ENCODE assay signal across 8 cellular contexts in the genomic region with DNA sequence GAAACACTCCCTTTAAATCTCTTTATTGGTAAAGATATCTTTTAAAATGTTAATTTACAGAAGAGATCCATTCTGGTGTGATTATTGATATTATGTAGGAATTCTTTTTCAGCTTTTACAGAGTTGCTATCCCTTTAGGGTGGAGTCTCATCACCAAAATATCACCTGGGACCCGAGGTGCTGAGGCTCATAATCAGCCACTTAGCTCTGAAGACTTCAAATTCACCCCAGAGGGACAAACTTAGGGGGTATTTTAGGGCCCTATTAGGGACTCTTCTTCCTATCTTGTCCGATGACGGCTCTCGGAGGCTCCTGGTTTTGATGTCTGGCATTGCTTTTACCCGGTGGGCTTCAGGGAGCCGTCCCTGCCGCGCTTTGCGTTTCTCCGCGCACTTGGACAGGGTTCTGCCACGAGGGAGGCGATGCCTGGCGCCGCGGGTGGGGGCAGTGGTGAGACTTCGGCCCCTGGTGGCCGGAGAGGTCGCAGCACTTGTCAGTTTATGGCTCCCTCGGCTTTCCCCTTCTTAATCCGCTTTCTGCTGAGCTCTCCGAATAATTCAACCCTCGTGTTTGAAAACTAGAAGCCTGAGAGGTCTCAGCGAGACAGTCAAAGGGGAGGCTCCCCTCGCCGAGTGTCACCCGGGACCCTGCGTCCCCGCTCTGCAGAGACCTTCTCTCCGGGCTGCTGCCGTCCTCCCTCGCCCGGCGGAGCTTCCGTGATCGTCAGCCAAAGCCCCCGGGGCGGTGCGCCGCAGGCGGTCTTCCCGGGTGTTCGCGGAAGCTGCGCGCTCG. TPM values are rescaled to one million over a fixed set of nuclear protein-coding genes. Genes with fewer than 3 reads are reported as not detected.
A peak's percentile ranks its signal among the peaks of the same experiment; 100 is the strongest.
DNase-seq lines count a peak whose midpoint lies in the region; ATAC-seq lines count a peak whose summit lies in the region.

No MANE protein-coding gene starts in this region.

- H2BK15ac ChIP-seq in mesendoderm (replicated peaks; ENCODE audit: low read depth): no peak overlapping the region

- no peaks in the 10 kb centered on the region for H3K9me3 ChIP-seq in effector memory CD4-positive, alpha-beta T cell (ENCODE audit: control insufficient read depth, low read length)

- H3K79me1 ChIP-seq in mesendoderm (ENCODE audit: low read length): no peaks in the 10 kb centered on the region

- peaks cover 6% of the 10 kb centered on the region for H3K4me1 Mint-ChIP-seq in activated CD8-positive, alpha-beta T cell treated with anti-CD3 and anti-CD28 coated beads, Interleukin-2, amount 10 ng/mL, durations not matched to agents 7 days and 5 days (ENCODE audit: low read depth)

- H3K56ac ChIP-seq in mesendoderm (ENCODE audit: low read length): peak overlapping the region; percentile 76

- no peaks in the 10 kb centered on the region for H3K79me2 ChIP-seq in mesendoderm (ENCODE audit: control insufficient read depth, insufficient read depth, low read length)

- DNase-seq in NK-92 treated with Interleukin-12 subunit alpha and Interleukin-12 subunit beta, amount 100 ng/mL, for 24 hours (lab: John Stamatoyannopoulos, UW): peak; percentile 67
- DNase-seq in NK-92 (lab: John Stamatoyannopoulos, UW; ENCODE audit: unreplicated experiment) (no peak), NCI-H2227 treated with DMSO at 0.1 percent for 48 hours (lab: John Stamatoyannopoulos, UW) (peak; percentile 3), mesendoderm (peak; percentile 90)
- peak; percentile 78 for DNase-seq in activated CD8-positive, alpha-beta T cell treated with anti-CD3 and anti-CD28 coated beads, Interleukin-2, amount 10 ng/mL, durations not matched to agents 7 days and 5 days
- peak; percentile 11 to 22 (median 17) for DNase-seq in effector memory CD4-positive, alpha-beta T cell
- peak; percentile 32 for DNase-seq in stimulated activated CD8-positive, alpha-beta memory T cell treated with anti-CD3 and anti-CD28 coated beads, Interleukin-12 subunit alpha, Interleukin-12 subunit beta, amount 100 ng/mL, for 24 hours (ENCODE audit: extremely low read depth)

- H3K4me2 ChIP-seq in mesendoderm (ENCODE audit: low read length): peak overlapping the region; percentile 69

- H3K23ac ChIP-seq in mesendoderm (ENCODE audit: low read length): no peak overlapping the region

- no peak overlapping the region for H3K4ac ChIP-seq in mesendoderm (ENCODE audit: low read depth, low read length)

- no peak overlapping the region for H4K8ac ChIP-seq in mesendoderm (ENCODE audit: low read depth, low read length)

- no peak overlapping the region for H4K5ac ChIP-seq in mesendoderm (ENCODE audit: low read length)

- no peak overlapping the region for H2BK120ac ChIP-seq in mesendoderm (ENCODE audit: low read depth, low read length)

- peak overlapping the region; percentile 69 for H3K27ac Mint-ChIP-seq in activated CD8-positive, alpha-beta T cell treated with anti-CD3 and anti-CD28 coated beads, Interleukin-2, amount 10 ng/mL, durations not matched to agents 7 days and 5 days

- peak overlapping the region; percentile 40 for H3K27ac ChIP-seq in effector memory CD4-positive, alpha-beta T cell (ENCODE audit: insufficient read depth, low read length, poor library complexity, severe bottlenecking)
- H3K27ac ChIP-seq in mesendoderm (ENCODE audit: low read depth, low read length): no peak overlapping the region

- POLR2A ChIA-PET in activated CD8-positive, alpha-beta T cell treated with anti-CD3 and anti-CD28 coated beads, Interleukin-2, amount 10 ng/mL, durations not matched to agents 7 days and 5 days (lab: Charles Lee): interaction anchor here (0.8 to 1.6 kb wide), 5 partner anchors 10 to 247 kb away, joined by 3 to 4 read pairs (median 3); a partner anchor contains a TSS

- peak overlapping the region; percentile 46 for H3K18ac ChIP-seq in mesendoderm (ENCODE audit: low read length)

- peak overlapping the region; percentile 70 for H3K4me3 ChIP-seq in effector memory CD4-positive, alpha-beta T cell (ENCODE audit: insufficient read depth, low read depth, low read length, poor library complexity, severe bottlenecking)
- peak overlapping the region; percentile 30 for H3K4me3 ChIP-seq in mesendoderm (ENCODE audit: low read length)

- H3K36me3 ChIP-seq in effector memory CD4-positive, alpha-beta T cell (ENCODE audit: control insufficient read depth, insufficient read depth, low read length): no peaks in the 10 kb centered on the region
- H3K36me3 ChIP-seq in mesendoderm (ENCODE audit: control insufficient read depth, insufficient read depth, low read length): no peaks in the 10 kb centered on the region

- H3K36me3 Mint-ChIP-seq in activated CD8-positive, alpha-beta T cell treated with anti-CD3 and anti-CD28 coated beads, Interleukin-2, amount 10 ng/mL, durations not matched to agents 7 days and 5 days (ENCODE audit: low read depth): no peaks in the 10 kb centered on the region

- WGBS in mesendoderm (ENCODE audit: extremely low coverage, insufficient coverage, low lambda C conversion rate): no CpG with 5 or more reads among the region's 47 CpGs

- no peaks in the 10 kb centered on the region for H3K4me1 ChIP-seq in effector memory CD4-positive, alpha-beta T cell (ENCODE audit: control insufficient read depth, insufficient read depth, low read length, poor library complexity, severe bottlenecking)
- H3K4me1 ChIP-seq in mesendoderm (ENCODE audit: control insufficient read depth, low read depth, low read length): peaks cover 1% of the 10 kb centered on the region

- peak; percentile 99 for ATAC-seq in HG02798 (IDR thresholded peaks at IDR 0.05; ENCODE audit: poor library complexity, unreplicated experiment)
- peak; percentile 98 for ATAC-seq in activated CD8-positive, alpha-beta T cell treated with anti-CD3 and anti-CD28 coated beads, Interleukin-2, amount 10 ng/mL, durations not matched to agents 7 days and 5 days

- peak overlapping the region; percentile 65 for H3K9ac ChIP-seq in mesendoderm (ENCODE audit: low read length)

- CTCF ChIA-PET in activated CD8-positive, alpha-beta T cell treated with anti-CD3 and anti-CD28 coated beads, Interleukin-2, amount 10 ng/mL, durations not matched to agents 7 days and 5 days (lab: Charles Lee): interaction anchor here (0.6 to 5.3 kb wide), 51 partner anchors 8 to 575 kb away, joined by 3 to 42 read pairs (median 4); a partner anchor contains a TSS

- H3K27me3 ChIP-seq in effector memory CD4-positive, alpha-beta T cell (replicated peaks; ENCODE audit: control insufficient read depth, insufficient read depth, low read length, poor library complexity, severe bottlenecking): no peaks in the 10 kb centered on the region
- peaks cover 2% of the 10 kb centered on the region for H3K27me3 ChIP-seq in mesendoderm (ENCODE audit: insufficient read depth, low read length, poor library complexity)

- no peak overlapping the region for H2AK5ac ChIP-seq in mesendoderm (ENCODE audit: low read length)

- no peak overlapping the region for H2BK5ac ChIP-seq in mesendoderm (ENCODE audit: low read length)

- peak overlapping the region; percentile 81 for H3K4me3 Mint-ChIP-seq in activated CD8-positive, alpha-beta T cell treated with anti-CD3 and anti-CD28 coated beads, Interleukin-2, amount 10 ng/mL, durations not matched to agents 7 days and 5 days

- H3K9me3 Mint-ChIP-seq in activated CD8-positive, alpha-beta T cell treated with anti-CD3 and anti-CD28 coated beads, Interleukin-2, amount 10 ng/mL, durations not matched to agents 7 days and 5 days (ENCODE audit: insufficient read depth): no peaks in the 10 kb centered on the region

- peaks cover 44% of the 10 kb centered on the region for H3K27me3 Mint-ChIP-seq in activated CD8-positive, alpha-beta T cell treated with anti-CD3 and anti-CD28 coated beads, Interleukin-2, amount 10 ng/mL, durations not matched to agents 7 days and 5 days (ENCODE audit: low read depth)

RNA-seq across cellular contexts. Expression of a gene that starts 27.8 kb away (rescaled TPM):
- total RNA-seq in activated CD8-positive, alpha-beta T cell treated with anti-CD3 and anti-CD28 coated beads, Interleukin-2, amount 10 ng/mL, durations not matched to agents 7 days and 5 days: under 1 TPM in 1 of 2 experiments, not detected in 1; 0.03 TPM
- 0.44 TPM for polyA plus RNA-seq in mesendoderm (2013, experiment 1 of 2)
- 0.48 TPM for polyA plus RNA-seq in mesendoderm (2013, experiment 2 of 2)
